In the genomic region with DNA sequence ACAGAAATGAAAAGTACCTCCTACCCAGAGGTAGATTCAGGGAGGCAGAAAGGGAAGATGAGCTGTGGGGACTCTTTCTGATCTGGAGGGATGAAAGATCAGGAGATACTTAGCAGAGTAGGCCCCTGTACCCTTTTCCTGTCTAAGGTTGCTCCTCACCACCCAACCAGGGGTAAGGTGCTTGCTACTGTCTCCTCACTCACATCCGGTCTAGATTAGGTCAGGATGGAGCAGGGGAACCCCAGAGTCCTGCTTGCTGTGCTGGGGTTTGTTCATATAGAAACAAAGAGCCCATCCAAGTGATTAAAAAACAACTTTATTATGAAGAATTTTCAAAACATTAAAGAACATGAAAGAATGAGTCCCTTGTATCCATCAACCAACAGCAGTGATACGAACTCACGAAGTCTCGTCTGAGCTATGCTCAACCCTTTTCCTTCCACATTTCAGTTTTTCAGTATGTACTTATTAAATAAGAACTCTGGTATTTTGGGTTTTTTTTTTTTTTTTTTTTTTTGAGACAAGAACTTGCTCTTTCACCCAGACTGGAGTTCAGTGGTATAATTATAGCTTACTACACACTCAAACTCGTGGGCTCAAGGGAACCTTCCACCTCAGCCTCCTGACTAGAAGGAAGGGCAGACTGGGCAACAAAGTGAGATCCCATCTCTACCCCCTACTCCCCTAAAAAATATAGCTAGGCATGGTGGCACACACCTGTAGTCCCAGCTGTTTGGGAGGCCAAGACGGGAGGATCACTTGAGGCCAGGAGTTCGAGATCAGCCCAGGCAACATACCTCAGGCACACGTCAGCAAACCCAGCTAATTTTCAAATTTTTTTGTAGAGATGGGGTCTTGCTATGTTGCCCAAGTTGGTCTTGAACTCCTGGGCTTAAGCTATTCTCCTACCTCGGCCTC, we compare ENCODE assay signal across 8 cellular contexts. TPM values are rescaled to one million over a fixed set of nuclear protein-coding genes. Genes with fewer than 3 reads are reported as not detected.
A peak's percentile ranks its signal among the peaks of the same experiment; 100 is the strongest.
DNase-seq lines count a peak whose midpoint lies in the region; ATAC-seq and TF ChIP-seq lines count a peak whose summit lies in the region.

No MANE protein-coding gene starts in this region.

- TF ChIP-seq CTCF in CD14-positive monocyte (IDR thresholded peaks at IDR 0.05): no peak

- H3K4me1 Mint-ChIP-seq in CD14-positive monocyte (peaks cover 77% of the 10 kb centered on the region), T-cell (peaks cover 68 to 76% (median 73%) of the 10 kb centered on the region in 3 donors)
- H3K4me1 Mint-ChIP-seq in stimulated activated memory B cell treated with anti-CD40 and anti-IgM and Interleukin-4, amounts not matched to agents 10 μg/mL and 1 μg/mL and 100 μg/mL, for 72 hours: peaks cover 79% of the 10 kb centered on the region

- H3K36me3 Mint-ChIP-seq in CD14-positive monocyte (peaks cover 30 to 59% of the 10 kb centered on the region in 2 donors), T-cell (peaks cover 9% of the 10 kb centered on the region)
- H3K36me3 Mint-ChIP-seq in stimulated activated memory B cell treated with anti-CD40 and anti-IgM and Interleukin-4, amounts not matched to agents 10 μg/mL and 1 μg/mL and 100 μg/mL, for 72 hours: peaks cover 13% of the 10 kb centered on the region

- DNase-seq in CD14-positive monocyte (ENCODE audit: low spot score) (no peak), T-cell (peak in 33 of 34 experiments; percentile 31 to 82 (median 64)), cortex of kidney (lab: John Stamatoyannopoulos, UW) (no peak), GM03348 (ENCODE audit: low spot score) (no peak), D341Med (ENCODE audit: low spot score) (no peak)
- peak; percentile 82 for DNase-seq in central memory CD4-positive, alpha-beta T cell

- ATAC-seq in GM21825 (IDR thresholded peaks at IDR 0.05; ENCODE audit: unreplicated experiment) (peak; percentile 43), T-cell (replicated peaks in 1 of 4) (peak; percentile 30 to 75 (median 37))
- ATAC-seq in stimulated activated memory B cell treated with anti-CD40 and anti-IgM and Interleukin-4, amounts not matched to agents 10 μg/mL and 1 μg/mL and 100 μg/mL, for 72 hours: peak; percentile 68

- intact Hi-C loops in CD14-positive monocyte (cut with micrococcal nuclease): no loop called here

- H3K27ac Mint-ChIP-seq in CD14-positive monocyte: peak overlapping the region in 6 of 7 donors; percentile 46 to 98 (median 96)
- H3K27ac Mint-ChIP-seq in T-cell: peak overlapping the region; percentile 94 to 98
- H3K27ac Mint-ChIP-seq in stimulated activated memory B cell treated with anti-CD40 and anti-IgM and Interleukin-4, amounts not matched to agents 10 μg/mL and 1 μg/mL and 100 μg/mL, for 72 hours: peak overlapping the region; percentile 94

- H3K27me3 Mint-ChIP-seq in CD14-positive monocyte (ENCODE audit: low read depth in 3 of 3): peaks cover 0 to 3% (median 0%) of the 10 kb centered on the region in 3 donors
- H3K27me3 Mint-ChIP-seq in T-cell: no peaks in the 10 kb centered on the region
- no peaks in the 10 kb centered on the region for H3K27me3 Mint-ChIP-seq in stimulated activated memory B cell treated with anti-CD40 and anti-IgM and Interleukin-4, amounts not matched to agents 10 μg/mL and 1 μg/mL and 100 μg/mL, for 72 hours

- H3K9me3 Mint-ChIP-seq in CD14-positive monocyte: peaks cover 0 to 3% (median 0%) of the 10 kb centered on the region in 7 donors
- no peaks in the 10 kb centered on the region for H3K9me3 Mint-ChIP-seq in T-cell
- H3K9me3 Mint-ChIP-seq in stimulated activated memory B cell treated with anti-CD40 and anti-IgM and Interleukin-4, amounts not matched to agents 10 μg/mL and 1 μg/mL and 100 μg/mL, for 72 hours: no peaks in the 10 kb centered on the region

- peak overlapping the region; percentile 100 for H3K4me3 Mint-ChIP-seq in CD14-positive monocyte
- peak overlapping the region; percentile 98 to 99 (median 99) for H3K4me3 Mint-ChIP-seq in T-cell
- H3K4me3 Mint-ChIP-seq in stimulated activated memory B cell treated with anti-CD40 and anti-IgM and Interleukin-4, amounts not matched to agents 10 μg/mL and 1 μg/mL and 100 μg/mL, for 72 hours: peak overlapping the region; percentile 98

- POLR2A ChIA-PET in T-cell (lab: Charles Lee): interaction anchor here (0.6 to 1.0 kb wide), 10 partner anchors 11 to 956 kb away, joined by 3 to 14 read pairs (median 5); no protein-coding TSS in a partner anchor

- CTCF ChIA-PET in T-cell (lab: Charles Lee): interaction anchor here (0.5 to 1.6 kb wide), 9 partner anchors 24 to 918 kb away, joined by 3 to 7 read pairs (median 4); a partner anchor contains a TSS

RNA-seq across cellular contexts. Expression of a gene that starts 3.1 kb away (rescaled TPM):
- 10 to 100 TPM; 43.2 to 52.5 TPM for polyA plus RNA-seq in CD14-positive monocyte
- total RNA-seq in T-cell: 10 to 100 TPM; 38.9 to 52.6 (median 43.7) TPM

RNA-seq across cellular contexts. Expression of a gene that starts 28.5 kb away (rescaled TPM):
- 10 to 100 TPM; 33.6 to 38.5 TPM for polyA plus RNA-seq in CD14-positive monocyte
- total RNA-seq in T-cell: 10 to 100 TPM; 30.8 to 44.0 (median 35.2) TPM

Comparison
In these comparisons a context has a peak if more than half of its experiments do, and no peak if none do; other contexts are left out.
1. DNase-seq: peak in T-cell (33 of 34) and central memory CD4-positive, alpha-beta T cell (single experiment); none in CD14-positive monocyte (single experiment), cortex of kidney (single experiment), GM03348 (single experiment) and D341Med (single experiment).
2. Peak in every context shown above with its lines, with median percentiles within 50 percentile points of each other: H3K27ac Mint-ChIP-seq, H3K4me3 Mint-ChIP-seq and ATAC-seq.